21 cellular contexts compared by ENCODE assay signal in genomic region chr3:17891139-17891850, GRCh38.
DNase-seq lines count a peak whose midpoint lies in the region; ATAC-seq and TF ChIP-seq lines count a peak whose summit lies in the region.
"Had no signal": no experiment of that assay in that cellular context is flagged by ENCODE, and none has a peak within 500 bp of the region (broad histone marks: within the 10 kb centered on the region; RNA-seq: fewer than 3 reads in every experiment).

No MANE protein-coding gene starts in this region.

- ATAC-seq in foreskin keratinocyte (peak; percentile 93), left cardiac atrium (no peak)
- ATAC-seq in activated CD8-positive, alpha-beta memory T cell treated with anti-CD3 and anti-CD28 coated beads, Interleukin-2, amount 10 ng/mL, durations not matched to agents 7 days and 5 days = no peak
- ATAC-seq: mucosa of descending colon had no signal

- intact Hi-C loops in left cardiac atrium (cut with DNase I) = no loop called here

- peaks cover 26% of the 10 kb centered on the region for H3K27me3 Mint-ChIP-seq in activated CD8-positive, alpha-beta memory T cell treated with anti-CD3 and anti-CD28 coated beads, Interleukin-2, amount 10 ng/mL, durations not matched to agents 7 days and 5 days
- H3K27me3 Mint-ChIP-seq: CD8-positive, alpha-beta memory T cell had no signal

- H3K9me3 Mint-ChIP-seq in activated CD8-positive, alpha-beta memory T cell treated with anti-CD3 and anti-CD28 coated beads, Interleukin-2, amount 10 ng/mL, durations not matched to agents 7 days and 5 days (ENCODE audit: low read depth) = no peaks in the 10 kb centered on the region

- no peaks in the 10 kb centered on the region for H3K36me3 ChIP-seq in adipocyte (ENCODE audit: control insufficient read depth, insufficient read depth, low read length, severe bottlenecking)
- H3K36me3 ChIP-seq: sigmoid colon, tibial artery had no signal

- H3K4me3 ChIP-seq in adipocyte (ENCODE audit: low read length) = no peak overlapping the region
- H3K4me3 ChIP-seq: mucosa of descending colon, sigmoid colon, tibial artery had no signal

- H3K27ac Mint-ChIP-seq in activated CD8-positive, alpha-beta memory T cell treated with anti-CD3 and anti-CD28 coated beads, Interleukin-2, amount 10 ng/mL, durations not matched to agents 7 days and 5 days = no peak overlapping the region
- H3K27ac Mint-ChIP-seq: activated naive CD8-positive, alpha-beta T cell; CD8-positive, alpha-beta memory T cell had no signal

- TF ChIP-seq CTCF in foreskin keratinocyte (conservative IDR thresholded peaks at IDR 0.05) = no peak

- H3K4me1 ChIP-seq in adipocyte (ENCODE audit: control insufficient read depth, insufficient read depth, low read length) (peaks cover 9% of the 10 kb centered on the region), foreskin keratinocyte (no peaks in the 10 kb centered on the region)
- H3K4me1 ChIP-seq: sigmoid colon, tibial artery had no signal

- H3K4me1 Mint-ChIP-seq in activated CD8-positive, alpha-beta memory T cell treated with anti-CD3 and anti-CD28 coated beads, Interleukin-2, amount 10 ng/mL, durations not matched to agents 7 days and 5 days = no peaks in the 10 kb centered on the region
- H3K4me1 Mint-ChIP-seq: CD8-positive, alpha-beta memory T cell had no signal

- no peak overlapping the region for H3K4me3 Mint-ChIP-seq in activated CD8-positive, alpha-beta memory T cell treated with anti-CD3 and anti-CD28 coated beads, Interleukin-2, amount 10 ng/mL, durations not matched to agents 7 days and 5 days
- H3K4me3 Mint-ChIP-seq: activated naive CD8-positive, alpha-beta T cell; CD8-positive, alpha-beta memory T cell had no signal

- CTCF ChIA-PET in activated CD8-positive, alpha-beta memory T cell treated with anti-CD3 and anti-CD28 coated beads, Interleukin-2, amount 10 ng/mL, durations not matched to agents 7 days and 5 days (lab: Charles Lee) = no interaction called here

- no peaks in the 10 kb centered on the region for H3K9me3 ChIP-seq in adipocyte (ENCODE audit: control insufficient read depth, low read length)
- H3K9me3 ChIP-seq: mucosa of descending colon, sigmoid colon, tibial artery had no signal

- no peaks in the 10 kb centered on the region for H3K36me3 Mint-ChIP-seq in activated CD8-positive, alpha-beta memory T cell treated with anti-CD3 and anti-CD28 coated beads, Interleukin-2, amount 10 ng/mL, durations not matched to agents 7 days and 5 days
- H3K36me3 Mint-ChIP-seq: activated naive CD8-positive, alpha-beta T cell; CD8-positive, alpha-beta memory T cell had no signal

- H3K9ac ChIP-seq in adipocyte (ENCODE audit: low read length) = no peak overlapping the region

- DNase-seq in NCI-H146 treated with DMSO at 0.1 percent for 48 hours (lab: John Stamatoyannopoulos, UW; ENCODE audit: unreplicated experiment) (peak; percentile 5), NCI-H146 (lab: John Stamatoyannopoulos, UW) (no peak), adipocyte (ENCODE audit: low read depth) (peak; percentile 37), foreskin keratinocyte (peak; percentile 51 to 80), foreskin melanocyte (no peak), left cardiac atrium (no peak), NCI-H774 (lab: John Stamatoyannopoulos, UW) (no peak)
- DNase-seq in activated CD8-positive, alpha-beta memory T cell treated with anti-CD3 and anti-CD28 coated beads, Interleukin-2, amount 10 ng/mL, durations not matched to agents 7 days and 5 days = no peak
- DNase-seq: activated CD4-positive, alpha-beta T cell treated with anti-CD3 and anti-CD28 coated beads, Interleukin-2, amount 50 U/mL, for 4 hours; activated T-cell treated with anti-CD3 and anti-CD28 coated beads, Interleukin-2, amount 50 U/mL, for 48 hours; CD8-positive, alpha-beta memory T cell; central memory CD4-positive, alpha-beta T cell; Karpas-422; mucosa of descending colon; NCI-H187; NCI-H510A; nucleus accumbens; sigmoid colon; stimulated activated CD4-positive, alpha-beta T cell treated with anti-CD3 and anti-CD28 coated beads, Interleukin-4, amount 100 ng/mL, for 24 hours; tibial artery had no signal

- H3K27me3 ChIP-seq in adipocyte (replicated peaks; ENCODE audit: control insufficient read depth, insufficient read depth, low read length) (no peaks in the 10 kb centered on the region), foreskin keratinocyte (no peaks in the 10 kb centered on the region)
- H3K27me3 ChIP-seq: sigmoid colon, tibial artery had no signal

- no peak overlapping the region for H3K27ac ChIP-seq in foreskin keratinocyte
- H3K27ac ChIP-seq: sigmoid colon, tibial artery had no signal

Comparison
In these comparisons a context has a peak if more than half of its experiments do, and no peak if none do; other contexts are left out.
1. DNase-seq: peak in NCI-H146 treated with DMSO at 0.1 percent for 48 hours (single experiment), adipocyte (single experiment) and foreskin keratinocyte (2 of 2); none in NCI-H146 (single experiment), foreskin melanocyte (single experiment), left cardiac atrium (single experiment), NCI-H774 (single experiment) and activated CD8-positive, alpha-beta memory T cell treated with anti-CD3 and anti-CD28 coated beads, Interleukin-2, amount 10 ng/mL, durations not matched to agents 7 days and 5 days (single experiment).